In the genomic region with DNA sequence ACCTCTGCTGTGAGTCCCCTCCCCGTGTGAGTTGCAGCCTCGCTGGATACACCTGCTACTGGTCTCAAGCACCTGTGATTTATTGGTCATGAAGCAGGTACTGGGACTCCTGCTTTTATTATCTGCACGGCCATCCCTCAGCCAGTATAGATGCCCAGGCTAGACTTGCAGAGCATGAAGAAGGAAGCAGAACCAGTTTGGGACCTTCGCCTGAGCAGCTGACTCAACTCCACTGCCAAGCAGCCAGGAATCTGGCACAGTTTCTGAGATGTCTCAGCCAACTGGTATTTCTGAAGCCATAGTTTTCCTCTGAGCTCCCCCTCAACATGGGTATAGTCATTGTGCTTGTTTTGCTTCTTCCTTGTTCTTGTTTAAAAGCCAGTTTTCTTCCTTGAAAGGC, we compare ENCODE assay signal across 11 cellular contexts. TPM values are rescaled to one million over a fixed set of nuclear protein-coding genes. Genes with fewer than 3 reads are reported as not detected.
DNase-seq lines count a peak whose midpoint lies in the region; ATAC-seq and TF ChIP-seq lines count a peak whose summit lies in the region.
"Had no signal": no experiment of that assay in that cellular context is flagged by ENCODE, and none has a peak within 500 bp of the region (broad histone marks: within the 10 kb centered on the region; RNA-seq: fewer than 3 reads in every experiment).

No MANE protein-coding gene starts in this region.

- ATAC-seq in lung (ENCODE audit: insufficient read depth, low FRiP score) (no peak), GM21447 (IDR thresholded peaks at IDR 0.05; ENCODE audit: unreplicated experiment) (no peak)
- ATAC-seq: CD8-positive, alpha-beta T cell had no signal

- H3K27ac Mint-ChIP-seq in activated CD4-positive, alpha-beta memory T cell treated with anti-CD3 and anti-CD28 coated beads for 36 hours = no peak overlapping the region
- H3K27ac Mint-ChIP-seq: CD8-positive, alpha-beta T cell had no signal

- no peaks in the 10 kb centered on the region for H3K27me3 ChIP-seq in lung (ENCODE audit: control insufficient read depth, insufficient read depth)

- no peaks in the 10 kb centered on the region for H3K27me3 Mint-ChIP-seq in activated CD4-positive, alpha-beta memory T cell treated with anti-CD3 and anti-CD28 coated beads for 36 hours

- no peaks in the 10 kb centered on the region for H3K4me1 Mint-ChIP-seq in activated CD4-positive, alpha-beta memory T cell treated with anti-CD3 and anti-CD28 coated beads for 36 hours (ENCODE audit: low read depth)

- H3K4me3 Mint-ChIP-seq in activated CD4-positive, alpha-beta memory T cell treated with anti-CD3 and anti-CD28 coated beads for 36 hours = no peak overlapping the region
- H3K4me3 Mint-ChIP-seq: CD8-positive, alpha-beta T cell had no signal

- no peaks in the 10 kb centered on the region for H3K36me3 Mint-ChIP-seq in activated CD4-positive, alpha-beta memory T cell treated with anti-CD3 and anti-CD28 coated beads for 36 hours
- H3K36me3 Mint-ChIP-seq: CD8-positive, alpha-beta T cell had no signal

- H3K27ac ChIP-seq in lung (ENCODE audit: low read depth in 1 of 2, low read length in 1 of 2) = peak overlapping the region in 1 of 2 donors; percentile 21

- H3K36me3 ChIP-seq in lung (ENCODE audit: control insufficient read depth in 2 of 2, insufficient read depth in 2 of 2, low read length in 2 of 2) = no peaks in the 10 kb centered on the region

- DNase-seq in AG04449 (ENCODE audit: low read depth, low spot score) (peak; percentile 65), LHCN-M2 (ENCODE audit: low read depth) (peak; percentile 82), cerebellum (ENCODE audit: low spot score) (peak; percentile 26), lung (ENCODE audit: low spot score) (peak; percentile 38), HuH-7.5 (ENCODE audit: low spot score) (no peak)
- DNase-seq in activated CD4-positive, alpha-beta memory T cell treated with anti-CD3 and anti-CD28 coated beads for 36 hours = no peak
- DNase-seq in activated naive CD4-positive, alpha-beta T cell treated with Interleukin-2 at 50 U/mL for 16 hours = no peak
- DNase-seq: CD8-positive, alpha-beta T cell; NCI-H1105 had no signal

- no peaks in the 10 kb centered on the region for H3K9me3 Mint-ChIP-seq in activated CD4-positive, alpha-beta memory T cell treated with anti-CD3 and anti-CD28 coated beads for 36 hours

- H3K4me1 ChIP-seq in lung (ENCODE audit: control insufficient read depth in 2 of 2, insufficient read depth in 2 of 2, low read length in 2 of 2) = peaks cover 0 to 10% of the 10 kb centered on the region in 2 donors

- CTCF ChIA-PET in AG04449 (lab: Yijun Ruan, JAX) = interaction anchor here (0.9 to 1.8 kb wide), 4 partner anchors 10 to 293 kb away, joined by 3 to 6 read pairs (median 4); no protein-coding TSS in a partner anchor
- CTCF ChIA-PET in activated CD4-positive, alpha-beta memory T cell treated with anti-CD3 and anti-CD28 coated beads for 36 hours (lab: Charles Lee) = no interaction called here

- TF ChIP-seq CTCF in AG04449 (IDR thresholded peaks at IDR 0.05; ENCODE audit: insufficient read depth, low read length, missing control alignments) (no peak), lung (IDR thresholded peaks at IDR 0.05; ENCODE audit: control extremely low read depth, extremely low read depth) (no peak)

- POLR2A ChIA-PET in AG04449 (lab: Yijun Ruan, JAX) = interaction anchor here (0.8 to 1.5 kb wide), 3 partner anchors 58 to 121 kb away, joined by 3 to 6 read pairs (median 5); no protein-coding TSS in a partner anchor
- POLR2A ChIA-PET in activated CD4-positive, alpha-beta memory T cell treated with anti-CD3 and anti-CD28 coated beads for 36 hours (lab: Charles Lee) = no interaction called here

- WGBS in lung, 2 donors = 49 to 81% methylated on average over 4 of the region's 4 CpGs

- intact Hi-C loops in activated CD4-positive, alpha-beta memory T cell treated with anti-CD3 and anti-CD28 coated beads for 36 hours (cut with micrococcal nuclease) = no loop called here

- no peak overlapping the region for H3K4me3 ChIP-seq in AG04449 (ENCODE audit: low read depth, low read length)
- H3K4me3 ChIP-seq in lung = no peak overlapping the region

- no peaks in the 10 kb centered on the region for H3K9me3 ChIP-seq in lung (ENCODE audit: control insufficient read depth in 2 of 2, insufficient read depth in 1 of 2, low read length in 1 of 2)

RNA-seq across cellular contexts. Expression of a gene that starts 28.0 kb away (rescaled TPM):
- total RNA-seq in LHCN-M2 (2014; rRNA removed) (not detected in 2 replicates), cerebellum (0.54 TPM), lung (not detected)
- not detected for polyA plus RNA-seq in LHCN-M2 (2012)
- polyA plus RNA-seq in lung = under 1 TPM; 0.03 to 0.26 TPM
- not detected for total RNA-seq in activated CD4-positive, alpha-beta memory T cell treated with anti-CD3 and anti-CD28 coated beads for 36 hours
- total RNA-seq: CD8-positive, alpha-beta T cell had no signal
- polyA plus RNA-seq: neural cell had no signal

Comparison
In these comparisons a context has a peak if more than half of its experiments do, and no peak if none do; other contexts are left out.
1. DNase-seq: peak in AG04449 (single experiment), LHCN-M2 (single experiment), cerebellum (single experiment) and lung (single experiment); none in HuH-7.5 (single experiment), activated CD4-positive, alpha-beta memory T cell treated with anti-CD3 and anti-CD28 coated beads for 36 hours (single experiment) and activated naive CD4-positive, alpha-beta T cell treated with Interleukin-2 at 50 U/mL for 16 hours (single experiment).